Comparison of ENCODE assay signal across 13 cellular contexts in genomic region chr13:70668293-70668692, GRCh38.
A peak's percentile ranks its signal among the peaks of the same experiment; 100 is the strongest.
DNase-seq lines count a peak whose midpoint lies in the region; ATAC-seq and TF ChIP-seq lines count a peak whose summit lies in the region.
"Had no signal": no experiment of that assay in that cellular context is flagged by ENCODE, and none has a peak within 500 bp of the region (broad histone marks: within the 10 kb centered on the region; RNA-seq: fewer than 3 reads in every experiment).

No MANE protein-coding gene starts in this region.

- no peak overlapping the region for H3T11ph ChIP-seq in H9 (ENCODE audit: low read length)

- no peak overlapping the region for H3K56ac ChIP-seq in H9 (ENCODE audit: insufficient read length, low read depth, low read length)

- H3K23ac ChIP-seq in H9 (ENCODE audit: insufficient read length, low read depth, low read length): no peak overlapping the region

- no peak for TF ChIP-seq CTCF in H9 (conservative IDR thresholded peaks at IDR 0.05)
- no peak for TF ChIP-seq CTCF in esophagus muscularis mucosa (IDR thresholded peaks at IDR 0.05)

- H4K5ac ChIP-seq in H9 (ENCODE audit: insufficient read length, low read depth, low read length): no peak overlapping the region

- no peak for TF ChIP-seq POLR2A in esophagus muscularis mucosa (IDR thresholded peaks at IDR 0.05; ENCODE audit: low read depth)

- H2BK20ac ChIP-seq in H9 (ENCODE audit: low read depth, low read length, poor library complexity, severe bottlenecking): no peak overlapping the region

- H3K23me2 ChIP-seq in H9 (ENCODE audit: insufficient read length, low read depth, low read length, poor library complexity, severe bottlenecking): no peaks in the 10 kb centered on the region

- no peak overlapping the region for H3K14ac ChIP-seq in H9 (ENCODE audit: insufficient read depth, low read length)

- H3K27ac Mint-ChIP-seq in H9: no peak overlapping the region
- H3K27ac Mint-ChIP-seq: activated CD4-positive, alpha-beta T cell treated with anti-CD3 and anti-CD28 coated beads, Interleukin-2, amount 10 ng/mL, durations not matched to agents 7 days and 5 days had no signal

- no peaks in the 10 kb centered on the region for H3K79me1 ChIP-seq in H9 (ENCODE audit: insufficient read depth, low read depth, low read length, poor library complexity, severe bottlenecking)

- no peak overlapping the region for H3K9ac ChIP-seq in H9 (ENCODE audit: extremely low read depth, insufficient read length, low read length)

- H3K18ac ChIP-seq in H9 (ENCODE audit: insufficient read length, low read depth, low read length): no peak overlapping the region

- no peaks in the 10 kb centered on the region for H4K20me1 ChIP-seq in H9 (ENCODE audit: control insufficient read depth, insufficient read depth, insufficient read length)

- DNase-seq in COLO668 (lab: John Stamatoyannopoulos, UW; ENCODE audit: unreplicated experiment) (peak; percentile 40), H9 (peak; percentile 66), UCSD-AML1 (lab: John Stamatoyannopoulos, UW; ENCODE audit: unreplicated experiment) (peak; percentile 1), iPS DF 6.9 (ENCODE audit: low read depth, low spot score) (peak; percentile 7), SHP77 (lab: John Stamatoyannopoulos, UW) (no peak), esophagus muscularis mucosa (ENCODE audit: extremely low spot score) (no peak)
- no peak for DNase-seq in stimulated activated CD4-positive, alpha-beta T cell treated with anti-CD3 and anti-CD28 coated beads, Interleukin-15, amount 100 ng/mL, for 24 hours
- DNase-seq: activated CD4-positive, alpha-beta T cell treated with anti-CD3 and anti-CD28 coated beads, Interleukin-2, amount 10 ng/mL, durations not matched to agents 7 days and 5 days; activated T-cell treated with anti-CD3 and anti-CD28 coated beads, Interleukin-2, amount 50 U/mL, for 48 hours; left colon; NCI-H1436 treated with DMSO at 0.1 percent for 48 hours; stimulated activated naive CD4-positive, alpha-beta T cell treated with Interleukin-2 at 50 U/mL for 16 hours had no signal

- no peak overlapping the region for H4K91ac ChIP-seq in H9 (ENCODE audit: insufficient read length, low read depth, low read length)

- H3K36me3 ChIP-seq in iPS DF 6.9 (ENCODE audit: control insufficient read depth, insufficient read depth, low read length): no peaks in the 10 kb centered on the region
- no peaks in the 10 kb centered on the region for H3K36me3 ChIP-seq in esophagus muscularis mucosa

- H3K4me2 ChIP-seq in H9 (ENCODE audit: insufficient read depth, insufficient read length, low read length): no peak overlapping the region

- H2BK12ac ChIP-seq in H9 (ENCODE audit: insufficient read length, low read depth, low read length): no peak overlapping the region

- H2BK5ac ChIP-seq in H9 (ENCODE audit: insufficient read length, low read length): no peak overlapping the region

- peaks cover 10 to 20% of the 10 kb centered on the region in 2 experiments for H3K4me1 Mint-ChIP-seq in H9
- H3K4me1 Mint-ChIP-seq: activated CD4-positive, alpha-beta T cell treated with anti-CD3 and anti-CD28 coated beads, Interleukin-2, amount 10 ng/mL, durations not matched to agents 7 days and 5 days had no signal

- no peaks in the 10 kb centered on the region for H3K79me2 ChIP-seq in H9 (ENCODE audit: insufficient read depth, low read length)

- H3K36me3 Mint-ChIP-seq in H9 (ENCODE audit: insufficient read depth in 1 of 3, low read depth in 3 of 3): no peaks in the 10 kb centered on the region

- H3K9me3 Mint-ChIP-seq in H9: no peaks in the 10 kb centered on the region
- H3K9me3 Mint-ChIP-seq: activated CD4-positive, alpha-beta T cell treated with anti-CD3 and anti-CD28 coated beads, Interleukin-2, amount 10 ng/mL, durations not matched to agents 7 days and 5 days had no signal

- H3K27ac ChIP-seq in H9 (ENCODE audit: insufficient read length, low read depth, low read length): no peak overlapping the region
- H3K27ac ChIP-seq in iPS DF 6.9 (ENCODE audit: low read length): no peak overlapping the region
- no peak overlapping the region for H3K27ac ChIP-seq in esophagus muscularis mucosa (replicated peaks in 1 of 4)

- H3K9me3 ChIP-seq in H9 (ENCODE audit: control insufficient read depth, low read depth, low read length) (no peaks in the 10 kb centered on the region), iPS DF 6.9 (ENCODE audit: control insufficient read depth, insufficient read depth, low read length) (no peaks in the 10 kb centered on the region), esophagus muscularis mucosa (peaks cover 0 to 4% (median 0%) of the 10 kb centered on the region in 4 donors)

- H3K4ac ChIP-seq in H9 (ENCODE audit: low read depth, low read length): no peak overlapping the region

- H3K27me3 ChIP-seq in H9 (ENCODE audit: insufficient read depth, low read length): no peaks in the 10 kb centered on the region
- H3K27me3 ChIP-seq in iPS DF 6.9 (ENCODE audit: control insufficient read depth, insufficient read depth, low read length): no peaks in the 10 kb centered on the region
- no peaks in the 10 kb centered on the region for H3K27me3 ChIP-seq in esophagus muscularis mucosa

- no peaks in the 10 kb centered on the region; the same call in 1 of the 2 replicates for H3K4me1 ChIP-seq in H9 (ENCODE audit: insufficient read depth, low read length)
- no peaks in the 10 kb centered on the region for H3K4me1 ChIP-seq in iPS DF 6.9 (ENCODE audit: control insufficient read depth, insufficient read depth, low read length)
- no peaks in the 10 kb centered on the region for H3K4me1 ChIP-seq in esophagus muscularis mucosa

- intact Hi-C loops in esophagus muscularis mucosa (cut with DNase I): no loop called here

- no peak overlapping the region for H2AK5ac ChIP-seq in H9 (ENCODE audit: insufficient read length, low read length)

- WGBS in H9 (ENCODE audit: extremely low coverage, insufficient read length, low lambda C conversion rate): no CpG with 5 or more reads among the region's 1 CpG
- WGBS in iPS DF 6.9 (ENCODE audit: insufficient coverage, insufficient read length): no CpG with 5 or more reads among the region's 1 CpG
- 45% methylated on average over 1 of the region's 1 CpG for WGBS in esophagus muscularis mucosa

- no peak overlapping the region for H4K8ac ChIP-seq in H9 (replicated peaks; ENCODE audit: insufficient read length, low read depth, low read length)

- H3K4me3 ChIP-seq in iPS DF 6.9 (ENCODE audit: low read length): no peak overlapping the region
- no peak overlapping the region for H3K4me3 ChIP-seq in esophagus muscularis mucosa

- no peaks in the 10 kb centered on the region for H3K27me3 Mint-ChIP-seq in H9 (ENCODE audit: low read depth)
- H3K27me3 Mint-ChIP-seq: activated CD4-positive, alpha-beta T cell treated with anti-CD3 and anti-CD28 coated beads, Interleukin-2, amount 10 ng/mL, durations not matched to agents 7 days and 5 days had no signal

- no peak overlapping the region for H3K4me3 Mint-ChIP-seq in H9
- H3K4me3 Mint-ChIP-seq: activated CD4-positive, alpha-beta T cell treated with anti-CD3 and anti-CD28 coated beads, Interleukin-2, amount 10 ng/mL, durations not matched to agents 7 days and 5 days had no signal

- no peak for ATAC-seq in GM18870 (IDR thresholded peaks at IDR 0.05; ENCODE audit: unreplicated experiment)
- ATAC-seq: left colon had no signal

- no peak overlapping the region for H2BK120ac ChIP-seq in H9 (ENCODE audit: low read depth, low read length, poor library complexity, severe bottlenecking)

- no peak overlapping the region for H2AFZ ChIP-seq in H9 (ENCODE audit: low read length)

- H2BK15ac ChIP-seq in H9 (ENCODE audit: low read depth, low read length): no peak overlapping the region

- TF ChIP-seq EP300 in esophagus muscularis mucosa (IDR thresholded peaks at IDR 0.05): no peak

Comparison
In these comparisons a context has a peak if more than half of its experiments do, and no peak if none do; other contexts are left out.
1. DNase-seq: peak in COLO668 (single experiment), H9 (single experiment), UCSD-AML1 (single experiment) and iPS DF 6.9 (single experiment); none in SHP77 (0 of 2), esophagus muscularis mucosa (single experiment) and stimulated activated CD4-positive, alpha-beta T cell treated with anti-CD3 and anti-CD28 coated beads, Interleukin-15, amount 100 ng/mL, for 24 hours (single experiment).